Comparison of ENCODE assay signal across 11 cellular contexts in the genomic region with DNA sequence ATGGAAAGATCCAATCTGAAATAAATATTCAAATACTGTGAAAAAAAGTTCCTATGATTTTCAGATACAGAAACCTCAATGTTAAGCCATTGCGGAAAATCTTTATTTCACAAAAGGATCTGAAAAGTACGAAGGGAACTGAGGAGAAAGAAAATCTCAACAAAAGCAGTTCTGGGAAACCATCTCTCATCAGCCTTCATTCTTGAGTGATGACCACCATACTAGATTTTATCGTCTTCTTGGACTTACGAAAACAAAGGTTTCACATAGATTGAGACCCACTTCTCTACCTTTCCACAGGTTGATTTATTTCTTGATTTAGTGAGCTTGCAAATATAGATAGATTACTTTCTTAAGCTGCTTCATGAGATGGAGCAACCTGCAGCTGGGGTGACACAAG.
"Had no signal": no experiment of that assay in that cellular context is flagged by ENCODE, and none has a peak within 500 bp of the region (broad histone marks: within the 10 kb centered on the region; RNA-seq: fewer than 3 reads in every experiment).

No MANE protein-coding gene starts in this region.

- H3K4me2 ChIP-seq: GM23338 had no signal

- H3K9me3 Mint-ChIP-seq: GM23338, HFFc6 had no signal

- DNase-seq: GM23248, GOT3, H7, H9, HCEC 1CT, HFFc6 had no signal

- H3K27ac Mint-ChIP-seq: GM23338, H9, HFFc6 had no signal

- H3K4me3 ChIP-seq: GM23248, GM23338, HAP-1 had no signal

- H3K9ac ChIP-seq: GM23248 had no signal

- FAIRE-seq: H1, H54 had no signal

- H3K4me3 Mint-ChIP-seq: GM23338, H9, HFFc6 had no signal

- H3K27ac ChIP-seq: GM23248 had no signal

- ATAC-seq: GM23338, HCT116 had no signal

- H3K36me3 ChIP-seq: HAP-1 had no signal

- H2AFZ ChIP-seq: GM23248, GM23338 had no signal
